8 cellular contexts compared by ENCODE assay signal in the genomic region with DNA sequence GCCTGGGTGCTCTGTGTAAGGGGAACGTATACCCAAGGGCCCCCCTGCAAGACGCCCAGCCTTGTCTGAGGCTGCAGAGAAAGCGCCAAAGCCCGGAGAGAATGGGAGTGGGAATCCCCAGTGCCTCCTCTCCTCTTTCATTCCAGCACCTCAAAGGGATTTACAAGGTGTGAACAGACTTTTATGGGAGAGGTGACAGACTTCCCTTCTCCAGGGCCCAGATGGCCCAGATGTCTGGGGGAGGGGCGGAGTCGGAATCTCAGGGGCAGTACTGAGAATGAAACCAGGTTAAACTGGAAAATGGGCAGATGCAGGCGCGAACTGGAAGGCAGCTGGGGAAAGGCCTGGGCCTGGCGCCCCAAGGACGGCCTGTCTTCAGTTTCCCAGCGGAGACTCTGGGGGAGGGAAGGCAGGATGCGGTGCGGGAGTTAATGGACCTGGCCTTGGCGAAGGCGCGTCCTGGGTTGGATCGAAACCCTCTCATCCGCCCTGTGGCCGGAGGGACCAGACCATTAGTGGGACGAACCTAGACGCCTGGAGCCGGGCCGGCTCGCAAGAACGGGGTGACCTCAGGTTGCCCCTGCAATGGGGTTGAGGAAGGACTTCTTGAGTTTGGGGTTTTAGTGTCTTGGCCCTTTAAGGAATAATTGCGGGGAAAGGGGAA. TPM values are rescaled to one million over a fixed set of nuclear protein-coding genes. Genes with fewer than 3 reads are reported as not detected.
DNase-seq lines count a peak whose midpoint lies in the region; ATAC-seq and TF ChIP-seq lines count a peak whose summit lies in the region.

No MANE protein-coding gene starts in this region.

- 4 to 10% (median 6%) methylated on average over 26 of the region's 26 CpGs for WGBS in adipose tissue, 3 donors

- intact Hi-C loops in CD14-positive monocyte (cut with micrococcal nuclease), result loop anchor here (2.0 to 5.0 kb wide), 5 partner anchors 34 to 312 kb away; a partner anchor contains a TSS

- in situ Hi-C loops in KBM-7 (cut with MboI; ENCODE audit: low pct_unique_long_range_greater_than_20kb, low sequenced_read_pairs), result no loop called here

- peaks cover 8 to 23% (median 22%) of the 10 kb centered on the region in 3 donors for H3K27me3 Mint-ChIP-seq in CD14-positive monocyte (ENCODE audit: low read depth in 3 of 3)

- peak overlapping the region; percentile 13 for H3K27ac ChIP-seq in adipose tissue (ENCODE audit: low read depth, low read length)
- peak overlapping the region; percentile 80 for H3K27ac ChIP-seq in iPS-20b (ENCODE audit: low read length)

- peaks cover 20% of the 10 kb centered on the region for H3K36me3 ChIP-seq in iPS-20b (ENCODE audit: insufficient read depth, low read depth, low read length)

- no peak for TF ChIP-seq CTCF in CD14-positive monocyte (IDR thresholded peaks at IDR 0.05)
- no peak for TF ChIP-seq CTCF in GM20000 (IDR thresholded peaks at IDR 0.05; ENCODE audit: extremely low read depth, missing control alignments)

- H3K27ac Mint-ChIP-seq in CD14-positive monocyte, result peak overlapping the region; percentile 89 to 95 (median 92)

- H3K9me3 ChIP-seq in iPS-20b (ENCODE audit: insufficient read depth, low read depth, low read length), result no peaks in the 10 kb centered on the region

- peak overlapping the region; percentile 90 to 95 for H3K4me3 Mint-ChIP-seq in CD14-positive monocyte

- no peaks in the 10 kb centered on the region for H3K9me3 Mint-ChIP-seq in CD14-positive monocyte

- peak overlapping the region; percentile 60; the same call in 1 of the 2 replicates for H3K9ac ChIP-seq in iPS-20b (ENCODE audit: low read depth, low read length)

- DNase-seq in CD14-positive monocyte (ENCODE audit: low spot score), result no peak
- DNase-seq in NCI-H2029 treated with DMSO at 0.1 percent for 48 hours (lab: John Stamatoyannopoulos, UW), result peak; percentile 61
- DNase-seq in stimulated activated CD4-positive, alpha-beta T cell treated with anti-CD3 and anti-CD28 coated beads, Interleukin-1b, Interleukin-23, amount 100 ng/mL, for 48 hours, result peak; percentile 30
- no peak for DNase-seq in GM20000 (ENCODE audit: low spot score)
- DNase-seq in KBM-7, result no peak

- peak overlapping the region; percentile 63 for H3K4me3 ChIP-seq in iPS-20b (ENCODE audit: low read length)

- no peak for ATAC-seq in HG03108 (IDR thresholded peaks at IDR 0.05; ENCODE audit: unreplicated experiment)

- H3K36me3 Mint-ChIP-seq in CD14-positive monocyte, result peaks cover 16% of the 10 kb centered on the region in 2 donors

- peaks cover 20% of the 10 kb centered on the region for H3K4me1 ChIP-seq in iPS-20b (ENCODE audit: insufficient read depth, low read length)

- no peaks in the 10 kb centered on the region for H3K27me3 ChIP-seq in iPS-20b (ENCODE audit: insufficient read depth, low read length)

- H3K4me1 Mint-ChIP-seq in CD14-positive monocyte, result peaks cover 48% of the 10 kb centered on the region

RNA-seq across cellular contexts. Expression of a gene that starts 0.6 kb away (rescaled TPM):
- polyA plus RNA-seq in CD14-positive monocyte (1 to 10 TPM; 1.5 to 1.9 TPM), adipose tissue (100 to 1,000 TPM in 2 of 3 donors, 10 to 100 TPM in 1; 28.6 to 149 (median 112) TPM)

RNA-seq across cellular contexts. Expression of a gene that starts 1.5 kb away (rescaled TPM):
- 100 to 1,000 TPM; 129 to 147 TPM for polyA plus RNA-seq in CD14-positive monocyte
- polyA plus RNA-seq in adipose tissue, result 10 to 100 TPM; 52.4 to 76.6 (median 66.4) TPM

RNA-seq across cellular contexts. Expression of a gene that starts 18.4 kb away (rescaled TPM):
- polyA plus RNA-seq in CD14-positive monocyte, result 1 to 10 TPM; 2.4 to 3.2 TPM
- polyA plus RNA-seq in adipose tissue, result 100 to 1,000 TPM; 538 to 982 (median 581) TPM

RNA-seq across cellular contexts. Expression of a gene that starts 28.4 kb away (rescaled TPM):
- not detected for polyA plus RNA-seq in CD14-positive monocyte
- polyA plus RNA-seq in adipose tissue, result 10 to 100 TPM in 1 of 3 donors, 1 to 10 TPM in 1, under 1 TPM in 1; 0.45 to 14.4 (median 2.1) TPM

RNA-seq across cellular contexts. Expression of a gene that starts 33.6 kb away (rescaled TPM):
- 10 to 100 TPM; 21.3 to 30.2 TPM for polyA plus RNA-seq in CD14-positive monocyte
- polyA plus RNA-seq in adipose tissue, result 1 to 10 TPM; 1.2 to 6.3 (median 6.0) TPM

Comparison
In these comparisons a context has a peak if more than half of its experiments do, and no peak if none do; other contexts are left out.
1. DNase-seq: peak in NCI-H2029 treated with DMSO at 0.1 percent for 48 hours (single experiment) and stimulated activated CD4-positive, alpha-beta T cell treated with anti-CD3 and anti-CD28 coated beads, Interleukin-1b, Interleukin-23, amount 100 ng/mL, for 48 hours (single experiment); none in CD14-positive monocyte (single experiment), GM20000 (single experiment) and KBM-7 (single experiment).
2. RNA of a gene that starts 0.6 kb away (polyA plus RNA-seq): 28.6 to 149 TPM in adipose tissue; 1.5 to 1.9 TPM in CD14-positive monocyte; every median in the first group is over 10 times any median in the second.
3. RNA of a gene that starts 18.4 kb away (polyA plus RNA-seq): 538 to 982 TPM in adipose tissue; 2.4 to 3.2 TPM in CD14-positive monocyte; every median in the first group is over 100 times any median in the second.